In genomic region chr4:180084561-180084960, GRCh38 we compare ENCODE assay signal across 18 cellular contexts.
"Had no signal": no experiment of that assay in that cellular context is flagged by ENCODE, and none has a peak within 500 bp of the region (broad histone marks: within the 10 kb centered on the region; RNA-seq: fewer than 3 reads in every experiment).

No MANE protein-coding gene starts in this region.

- H3K4me3 ChIP-seq: left ventricle myocardium inferior, spleen, testis, uterus had no signal

- H3K36me3 ChIP-seq: left ventricle myocardium inferior, spleen, uterus had no signal

- ATAC-seq: activated CD4-positive, alpha-beta T cell treated with anti-CD3 and anti-CD28 coated beads for 36 hours; natural killer cell treated with Interleukin-12 subunit alpha and Interleukin-12 subunit beta and Interleukin-15 and Interleukin-18, amount 100 ng/mL, for 72 hours had no signal

- H3K27ac ChIP-seq: left ventricle myocardium inferior, spleen, testis, uterus had no signal

- H3K4me1 ChIP-seq: left ventricle myocardium inferior, spleen, testis, uterus had no signal

- H3K27me3 ChIP-seq: spleen, testis, uterus had no signal

- DNase-seq: activated B cell treated with CpG ODN at 0.5 μM for 24 hours; activated CD4-positive, alpha-beta T cell treated with anti-CD3 and anti-CD28 coated beads for 36 hours; activated CD4-positive, alpha-beta T cell treated with anti-CD3 and anti-CD28 coated beads, Interleukin-2, amount 50 U/mL, for 48 hours; activated naive CD4-positive, alpha-beta T cell treated with Interleukin-2 at 50 U/mL for 16 hours; activated naive CD8-positive, alpha-beta T cell treated with anti-CD3 and anti-CD28 coated beads for 36 hours; activated T-cell treated with anti-CD3 and anti-CD28 coated beads, Interleukin-2, amount 50 U/mL, for 48 hours; amygdala; foreskin melanocyte; hippocampal formation; left ventricle myocardium inferior; retina; spleen; stimulated activated CD4-positive, alpha-beta T cell treated with anti-CD3 and anti-CD28 coated beads, Interleukin-4, amount 100 ng/mL, for 1 hour; stimulated activated naive CD4-positive, alpha-beta T cell; testis; trophoblast cell; uterus had no signal

- H3K9me3 ChIP-seq: left ventricle myocardium inferior, spleen, testis, uterus had no signal
